Comparison of ENCODE assay signal across 22 cellular contexts in genomic region chr2:16071039-16071864, GRCh38.
"Had no signal": no experiment of that assay in that cellular context is flagged by ENCODE, and none has a peak within 500 bp of the region (broad histone marks: within the 10 kb centered on the region; RNA-seq: fewer than 3 reads in every experiment).

No MANE protein-coding gene starts in this region.

- H3K4me1 ChIP-seq: heart left ventricle, lower lobe of right lung, prostate gland, spleen, transverse colon, uterus had no signal

- H3K9me3 ChIP-seq: heart left ventricle, lower lobe of right lung, neutrophil, ovary, prostate gland, spleen, transverse colon, uterus had no signal

- H3K36me3 ChIP-seq: heart left ventricle, lower lobe of right lung, neutrophil, ovary, prostate gland, spleen, transverse colon, uterus had no signal

- H3K4me3 ChIP-seq: heart left ventricle, lower lobe of right lung, ovary, prostate gland, spleen, transverse colon, uterus had no signal

- FAIRE-seq: endometrium, kidney had no signal

- H3K27ac ChIP-seq: lower lobe of right lung, neutrophil, prostate gland, spleen, transverse colon, uterus had no signal

- DNase-seq: activated CD4-positive, alpha-beta T cell treated with anti-CD3 and anti-CD28 coated beads, Interleukin-2, amount 10 ng/mL, durations not matched to agents 7 days and 5 days; activated CD8-positive, alpha-beta memory T cell treated with anti-CD3 and anti-CD28 coated beads, Interleukin-2, amount 10 ng/mL, durations not matched to agents 7 days and 5 days; activated CD8-positive, alpha-beta T cell treated with anti-CD3 and anti-CD28 coated beads for 36 hours; activated effector memory CD4-positive, alpha-beta T cell treated with anti-CD3 and anti-CD28 coated beads, Interleukin-2, amount 50 U/mL, for 16 hours; activated naive CD4-positive, alpha-beta T cell treated with anti-CD3 and anti-CD28 coated beads, Interleukin-2, amount 10 ng/mL, durations not matched to agents 7 days and 5 days; activated T-cell treated with anti-CD3 and anti-CD28 coated beads for 4 hours; effector CD4-positive, alpha-beta T cell; heart left ventricle; kidney; lower lobe of right lung; naive thymus-derived CD8-positive, alpha-beta T cell; spleen; stimulated activated CD4-positive, alpha-beta T cell treated with anti-CD3 and anti-CD28 coated beads, Interleukin-4, amount 100 ng/mL, for 4 hours; stimulated activated naive CD8-positive, alpha-beta T cell treated with anti-CD3 and anti-CD28 coated beads, Interleukin-15, Interleukin-2, amounts not matched to agents 100 U/mL and 50 U/mL, for 24 hours; T1000; transverse colon; uterus had no signal

- H3K27me3 ChIP-seq: heart left ventricle, neutrophil, ovary, spleen, transverse colon, uterus had no signal

- ATAC-seq: activated CD8-positive, alpha-beta memory T cell treated with anti-CD3 and anti-CD28 coated beads, Interleukin-2, amount 10 ng/mL, durations not matched to agents 7 days and 5 days; activated CD8-positive, alpha-beta T cell treated with anti-CD3 and anti-CD28 coated beads for 36 hours; left lobe of liver; lower lobe of right lung; naive thymus-derived CD8-positive, alpha-beta T cell; stimulated activated naive CD8-positive, alpha-beta T cell treated with anti-CD3 and anti-CD28 coated beads, Interleukin-15, Interleukin-2, amounts not matched to agents 100 U/mL and 50 U/mL, for 24 hours had no signal
